ENCODE assay signal across 10 cellular contexts in the genomic region with DNA sequence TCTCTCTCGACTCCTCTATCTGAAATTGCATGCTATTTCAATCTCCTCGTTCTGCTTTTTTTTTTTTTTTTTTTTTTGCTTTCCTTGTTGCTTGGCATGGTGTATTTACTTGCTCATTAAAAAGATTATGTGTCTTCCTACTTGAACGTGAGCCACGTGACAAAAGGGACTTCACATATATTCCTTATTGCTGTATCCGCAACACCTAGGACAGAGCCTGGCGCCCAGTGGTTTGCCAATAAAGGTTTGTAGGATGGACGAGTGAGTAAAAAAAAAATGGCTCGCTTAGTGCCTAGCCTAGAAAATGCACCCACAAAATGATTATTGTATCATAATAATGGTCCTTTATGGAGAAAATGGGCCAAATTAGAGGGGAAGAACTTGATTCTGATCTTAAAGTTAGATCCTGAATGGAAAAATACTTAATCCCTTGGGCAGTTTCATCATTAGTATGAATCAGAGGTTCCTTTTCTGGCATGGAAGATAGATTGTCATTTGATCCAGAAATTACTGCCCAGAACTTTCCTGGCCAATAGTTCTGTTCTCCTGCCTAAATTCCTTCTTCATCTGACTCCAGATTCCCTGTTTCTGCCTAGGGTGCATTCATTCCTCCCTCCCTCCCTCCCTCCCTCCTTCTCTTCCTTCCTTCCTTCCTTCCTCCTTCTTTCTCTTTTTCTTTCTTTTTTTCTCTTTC. TPM values are rescaled to one million over a fixed set of nuclear protein-coding genes. Genes with fewer than 3 reads are reported as not detected.
DNase-seq lines count a peak whose midpoint lies in the region; ATAC-seq and TF ChIP-seq lines count a peak whose summit lies in the region.
"Had no signal": no experiment of that assay in that cellular context is flagged by ENCODE, and none has a peak within 500 bp of the region (broad histone marks: within the 10 kb centered on the region; RNA-seq: fewer than 3 reads in every experiment).

No MANE protein-coding gene starts in this region.

- no peak overlapping the region for H3K4me2 ChIP-seq in IMR-90 (ENCODE audit: low read depth, low read length)

- no peak overlapping the region for H4K91ac ChIP-seq in IMR-90 (ENCODE audit: insufficient read depth, low read depth, low read length)

- H3K36me3 ChIP-seq in IMR-90 (ENCODE audit: control insufficient read depth, insufficient read depth, low read length) (no peaks in the 10 kb centered on the region), stomach (no peaks in the 10 kb centered on the region)

- H3K9me1 ChIP-seq in IMR-90 (ENCODE audit: insufficient read depth, low read length) = no peaks in the 10 kb centered on the region

- no peak for TF ChIP-seq RAD21 in IMR-90 (IDR thresholded peaks at IDR 0.05; ENCODE audit: low read length)

- DNase-seq in IMR-90 (peak; percentile 38), epidermal melanocyte (ENCODE audit: insufficient read length, low spot score) (peak; percentile 81), left colon (peak in 1 of 2 donors; percentile 45), stomach (no peak), DMS79 treated with DMSO at 0.1 percent for 48 hours (lab: John Stamatoyannopoulos, UW) (no peak), NCI-H2107 treated with DMSO at 0.1 percent for 48 hours (lab: John Stamatoyannopoulos, UW; ENCODE audit: unreplicated experiment) (no peak)
- no peak for DNase-seq in activated CD4-positive, alpha-beta T cell treated with anti-CD3 and anti-CD28 coated beads, Interleukin-2, amount 50 U/mL, for 1 hour
- DNase-seq: activated CD4-positive, alpha-beta T cell treated with anti-CD3 and anti-CD28 coated beads for 1 hour; activated T-cell treated with anti-CD3 and anti-CD28 coated beads for 4 hours had no signal

- no peak overlapping the region for H2BK20ac ChIP-seq in IMR-90 (ENCODE audit: low read depth, low read length)

- CTCF ChIA-PET in IMR-90 (lab: Yijun Ruan, JAX) = interaction anchor here (0.6 kb wide), 1 partner anchor 1141 kb away, joined by 4 read pairs; no protein-coding TSS in a partner anchor

- no peak overlapping the region for H3K56ac ChIP-seq in IMR-90 (ENCODE audit: extremely low read depth, insufficient read depth, low read length)

- H2BK5ac ChIP-seq in IMR-90 (ENCODE audit: low read depth, low read length, poor library complexity, severe bottlenecking) = no peak overlapping the region

- H3K18ac ChIP-seq in IMR-90 (ENCODE audit: low read depth, low read length) = no peak overlapping the region

- H3K27ac ChIP-seq in IMR-90 (ENCODE audit: insufficient read depth, low read length) = no peak overlapping the region
- peak overlapping the region; percentile 59 to 82 (median 80) for H3K27ac ChIP-seq in stomach

- TF ChIP-seq CTCF in IMR-90 (conservative IDR thresholded peaks at IDR 0.05; ENCODE audit: low read depth, low read length) (no peak), stomach (IDR thresholded peaks at IDR 0.05) (no peak)

- in situ Hi-C loops in IMR-90 (cut with MboI; ENCODE audit: low sequenced_read_pairs) = no loop called here

- intact Hi-C loops in IMR-90 (cut with micrococcal nuclease) = no loop called here
- intact Hi-C loops in left colon (cut with DNase I, micrococcal nuclease) = loop anchor here in 1 of 2 donors (10.0 kb wide), 1 partner anchor 101 kb away; no protein-coding TSS in a partner anchor
- intact Hi-C loops in stomach (cut with DNase I; ENCODE audit: low total_unique reads) = no loop called here

- no peak overlapping the region for H2BK15ac ChIP-seq in IMR-90 (ENCODE audit: low read depth, low read length)

- H4K8ac ChIP-seq in IMR-90 (ENCODE audit: low read depth in 2 of 2, low read length in 2 of 2) = no peak overlapping the region

- H3K9me3 ChIP-seq in IMR-90 (ENCODE audit: control insufficient read depth, insufficient read depth, low read length) = no peaks in the 10 kb centered on the region
- H3K9me3 ChIP-seq in stomach = no peaks in the 10 kb centered on the region

- H3K14ac ChIP-seq in IMR-90 (replicated peaks; ENCODE audit: low read depth, low read length) = no peak overlapping the region

- 0 out of 2 replicates have a peak, but pooled peaks have one; percentile 24 for ATAC-seq in IMR-90 (ENCODE audit: low read depth)
- peak; percentile 33 for ATAC-seq in left colon
- ATAC-seq in GM18511 (IDR thresholded peaks at IDR 0.05; ENCODE audit: unreplicated experiment) = no peak

- no peaks in the 10 kb centered on the region for H3K79me1 ChIP-seq in IMR-90 (ENCODE audit: low read depth in 1 of 2, low read length in 2 of 2)

- TF ChIP-seq EP300 in stomach (IDR thresholded peaks at IDR 0.05) = no peak

- H3K4me1 ChIP-seq in IMR-90 (ENCODE audit: control insufficient read depth, insufficient read depth, low read length) (no peaks in the 10 kb centered on the region), stomach (peaks cover 6 to 59% (median 39%) of the 10 kb centered on the region in 4 donors)

- WGBS in IMR-90 (ENCODE audit: extremely low coverage in 2 of 2, insufficient read length in 1 of 2), 2 experiments = no CpG with 5 or more reads among the region's 8 CpGs
- 51 to 61% (median 56%) methylated on average over 8 of the region's 8 CpGs for WGBS in stomach, 5 donors

- no peak overlapping the region for H2BK120ac ChIP-seq in IMR-90 (ENCODE audit: low read depth, low read length)

- H3K23ac ChIP-seq in IMR-90 (ENCODE audit: low read depth, low read length) = no peak overlapping the region

- no peak overlapping the region for H3K4me3 ChIP-seq in IMR-90 (ENCODE audit: insufficient read depth, low read depth, low read length)
- no peak overlapping the region for H3K4me3 ChIP-seq in stomach

- dilution Hi-C loops in IMR-90 (cut with HindIII; ENCODE audit: low sequenced_read_pairs, unreplicated experiment) = no loop called here

- H4K20me1 ChIP-seq in IMR-90 (ENCODE audit: insufficient read depth, low read length) = no peaks in the 10 kb centered on the region

- H2AK5ac ChIP-seq in IMR-90 (ENCODE audit: low read depth, low read length) = no peak overlapping the region

- BruUV-seq in IMR-90 (replicated peaks; lab: Mats Ljungman, UMichigan) = no TSS peak

- H3K27me3 ChIP-seq in IMR-90 (ENCODE audit: control insufficient read depth, insufficient read depth, low read length) (peaks cover 16% of the 10 kb centered on the region), stomach (no peaks in the 10 kb centered on the region)

- POLR2A ChIA-PET in IMR-90 (lab: Charles Lee; ENCODE audit: unreplicated experiment) = no interaction called here

- H4K5ac ChIP-seq in IMR-90 (ENCODE audit: low read depth, low read length) = no peak overlapping the region

- H2AFZ ChIP-seq in IMR-90 (replicated peaks; ENCODE audit: low read length, poor library complexity) = no peak overlapping the region

- TF ChIP-seq POLR2A in IMR-90 (IDR thresholded peaks at IDR 0.05; ENCODE audit: low read depth, low read length) = no peak
- TF ChIP-seq POLR2A in stomach (IDR thresholded peaks at IDR 0.05) = no peak

- H3K4ac ChIP-seq in IMR-90 (ENCODE audit: low read depth, low read length) = no peak overlapping the region

- H3K9ac ChIP-seq in IMR-90 (ENCODE audit: low read depth, low read length) = no peak overlapping the region

- H2AK9ac ChIP-seq in IMR-90 (replicated peaks; ENCODE audit: low read depth, low read length, poor library complexity) = no peak overlapping the region

TF ChIP-seq in IMR-90, 13 proteins besides CTCF, POLR2A, EP300 and RAD21:
- TF ChIP-seq RCOR1 (IDR thresholded peaks at IDR 0.05; ENCODE audit: insufficient replicate concordance, low read length) = no peak

RNA-seq across cellular contexts. Expression of gene TMEM220, which starts 13.6 kb away (rescaled TPM):
- total RNA-seq in IMR-90 (2012; rRNA removed) (1.1 and 1.7 TPM in 2 replicates), left colon (10 to 100 TPM; 10.5 to 26.1 TPM), stomach (10 to 100 TPM in 1 of 5 donors, 1 to 10 TPM in 2, not detected in 2; 4.9 to 14.1 (median 9.4) TPM)
- polyA plus RNA-seq in IMR-90 (2012; rRNA removed) (1.3 and 1.9 TPM in 2 replicates), stomach (1 to 10 TPM; 6.0 to 8.3 (median 7.9) TPM)
- 0.73 and 2.1 TPM in 2 replicates for polyA plus RNA-seq in IMR-90 (2012; cell fraction: cytosol; rRNA removed)
- 1.3 and 4.7 TPM in 2 replicates for polyA plus RNA-seq in IMR-90 (2012; cell fraction: nucleus; rRNA removed; ENCODE audit: low replicate concordance)

RNA-seq across cellular contexts. Expression of gene ADPRM, which starts 46.1 kb away (rescaled TPM):
- 10.3 and 12.2 TPM in 2 replicates for total RNA-seq in IMR-90 (2012; rRNA removed)
- polyA plus RNA-seq in IMR-90 (2012; rRNA removed) = 6.1 and 7.4 TPM in 2 replicates
- polyA plus RNA-seq in IMR-90 (2012; cell fraction: cytosol; rRNA removed) = 1.7 and 1.9 TPM in 2 replicates
- 0.52 and 4.3 TPM in 2 replicates for polyA plus RNA-seq in IMR-90 (2012; cell fraction: nucleus; rRNA removed; ENCODE audit: low replicate concordance)
- 1 to 10 TPM; 6.9 to 7.4 TPM for total RNA-seq in left colon
- total RNA-seq in stomach = 10 to 100 TPM in 1 of 5 donors, 1 to 10 TPM in 2, under 1 TPM in 1, not detected in 1; 0.87 to 16.0 (median 3.9) TPM
- 10 to 100 TPM; 11.0 to 24.4 (median 12.1) TPM for polyA plus RNA-seq in stomach

RNA-seq across cellular contexts. Expression of gene SCO1, which starts 46.1 kb away (rescaled TPM):
- 21.7 and 23.1 TPM in 2 replicates for total RNA-seq in IMR-90 (2012; rRNA removed)
- 17.0 and 18.2 TPM in 2 replicates for polyA plus RNA-seq in IMR-90 (2012; rRNA removed)
- polyA plus RNA-seq in IMR-90 (2012; cell fraction: cytosol; rRNA removed) = 21.8 and 30.2 TPM in 2 replicates
- 12.8 and 18.7 TPM in 2 replicates for polyA plus RNA-seq in IMR-90 (2012; cell fraction: nucleus; rRNA removed; ENCODE audit: low replicate concordance)
- total RNA-seq in left colon = 10 to 100 TPM; 43.4 to 48.7 TPM
- 10 to 100 TPM in 4 of 5 donors, 1 to 10 TPM in 1; 9.4 to 61.1 (median 23.5) TPM for total RNA-seq in stomach
- 10 to 100 TPM in 2 of 3 donors, 1 to 10 TPM in 1; 8.0 to 12.9 (median 10.7) TPM for polyA plus RNA-seq in stomach

Comparison
In these comparisons a context has a peak if more than half of its experiments do, and no peak if none do; other contexts are left out.
1. DNase-seq: peak in IMR-90 (single experiment) and epidermal melanocyte (single experiment); none in stomach (single experiment), DMS79 treated with DMSO at 0.1 percent for 48 hours (single experiment), activated CD4-positive, alpha-beta T cell treated with anti-CD3 and anti-CD28 coated beads, Interleukin-2, amount 50 U/mL, for 1 hour (single experiment) and NCI-H2107 treated with DMSO at 0.1 percent for 48 hours (single experiment).